In genomic region chr1:55040083-55040952, GRCh38 we compare ENCODE assay signal across 12 cellular contexts. TPM values are rescaled to one million over a fixed set of nuclear protein-coding genes. Genes with fewer than 3 reads are reported as not detected.
DNase-seq lines count a peak whose midpoint lies in the region; ATAC-seq and TF ChIP-seq lines count a peak whose summit lies in the region.
"Had no signal": no experiment of that assay in that cellular context is flagged by ENCODE, and none has a peak within 500 bp of the region (broad histone marks: within the 10 kb centered on the region; RNA-seq: fewer than 3 reads in every experiment).

No MANE protein-coding gene starts in this region.

- H3K27ac ChIP-seq in SK-N-MC (no peak overlapping the region), OCI-LY7 (ENCODE audit: low read depth, low read length, poor library complexity, severe bottlenecking) (no peak overlapping the region)
- H3K27ac ChIP-seq: ascending aorta had no signal

- no peaks in the 10 kb centered on the region for H3K79me2 ChIP-seq in OCI-LY7 (ENCODE audit: insufficient read depth, low read depth, low read length)

- BruUV-seq in OCI-LY7 (replicated peaks; lab: Mats Ljungman, UMichigan): no TSS peak

- DNase-seq in ELF-1 (ENCODE audit: low read depth, low spot score) (peak; percentile 17), SK-N-MC (ENCODE audit: low read depth, low spot score) (no peak), foreskin fibroblast (no peak), omental fat pad (ENCODE audit: low spot score) (no peak), cerebellum (ENCODE audit: low spot score) (no peak), RKO (ENCODE audit: low spot score) (no peak), OCI-LY7 (ENCODE audit: low spot score) (no peak), left cardiac atrium (no peak)
- DNase-seq: activated B cell treated with CpG ODN at 0.5 μM for 24 hours; DMS153; naive thymus-derived CD4-positive, alpha-beta T cell had no signal

- POLR2A ChIA-PET in OCI-LY7 (lab: Charles Lee): no interaction called here

- ATAC-seq in omental fat pad (ENCODE audit: low FRiP score) (peak; percentile 28), left cardiac atrium (no peak)
- ATAC-seq: naive thymus-derived CD4-positive, alpha-beta T cell had no signal

- CTCF ChIA-PET in OCI-LY7 (lab: Charles Lee; ENCODE audit: unreplicated experiment): no interaction called here

- no peaks in the 10 kb centered on the region for H3K4me1 ChIP-seq in OCI-LY7 (ENCODE audit: insufficient read depth, low read length, poor library complexity, severe bottlenecking)

- no peaks in the 10 kb centered on the region for H4K20me1 ChIP-seq in OCI-LY7 (ENCODE audit: insufficient read depth, low read length)

- H3K9ac ChIP-seq in SK-N-MC (ENCODE audit: insufficient read length): peak overlapping the region; percentile 66

- TF ChIP-seq CTCF in foreskin fibroblast (IDR thresholded peaks at IDR 0.05; ENCODE audit: low read depth, low read length): no peak
- no peak for TF ChIP-seq CTCF in omental fat pad (IDR thresholded peaks at IDR 0.05)
- TF ChIP-seq CTCF in OCI-LY7 (conservative IDR thresholded peaks at IDR 0.05; ENCODE audit: low read length): no peak

- H2AFZ ChIP-seq in OCI-LY7 (ENCODE audit: low read length): no peak overlapping the region

- H3K4me3 ChIP-seq in SK-N-MC: peak overlapping the region; percentile 83
- peak overlapping the region; percentile 32 to 56 for H3K4me3 ChIP-seq in foreskin fibroblast (ENCODE audit: low read depth in 1 of 2, low read length in 2 of 2)
- H3K4me3 ChIP-seq in OCI-LY7 (ENCODE audit: low read depth, low read length, poor library complexity, severe bottlenecking): no peak overlapping the region

- intact Hi-C loops in OCI-LY7 (cut with micrococcal nuclease; ENCODE audit: unreplicated experiment): no loop called here
- intact Hi-C loops in left cardiac atrium (cut with DNase I): no loop called here

- H3K36me3 ChIP-seq in SK-N-MC (ENCODE audit: insufficient read depth, low read length): peaks cover 13% of the 10 kb centered on the region; the same call in 1 of the 2 replicates
- H3K36me3 ChIP-seq in OCI-LY7 (ENCODE audit: insufficient read depth, low read length): no peaks in the 10 kb centered on the region
- H3K36me3 ChIP-seq: ascending aorta had no signal

- no peak overlapping the region for H3K4me2 ChIP-seq in OCI-LY7 (ENCODE audit: low read length)

- no peaks in the 10 kb centered on the region for H3K9me3 ChIP-seq in SK-N-MC (ENCODE audit: low read depth, low read length)
- no peaks in the 10 kb centered on the region for H3K9me3 ChIP-seq in OCI-LY7 (ENCODE audit: low read length)
- H3K9me3 ChIP-seq: ascending aorta had no signal

- H3K9me2 ChIP-seq in OCI-LY7 (ENCODE audit: insufficient read depth, low read length): no peaks in the 10 kb centered on the region

RNA-seq across cellular contexts. Expression of gene PCSK9, which starts 1.0 kb away (rescaled TPM):
- total RNA-seq in omental fat pad (under 1 TPM; 0.56 to 0.95 (median 0.80) TPM), cerebellum (44.8 TPM), OCI-LY7 (2022) (not detected in 2 replicates), left cardiac atrium (under 1 TPM in 1 of 2 donors, not detected in 1; 0.13 TPM)
- total RNA-seq in OCI-LY7 (2014; rRNA removed; shearing (Covaris generic)): not detected in 2 replicates
- total RNA-seq: activated B cell treated with CpG ODN at 0.5 μM for 24 hours; ascending aorta; naive thymus-derived CD4-positive, alpha-beta T cell had no signal

RNA-seq across cellular contexts. Expression of gene BSND, which starts 41.6 kb away (rescaled TPM):
- not detected for total RNA-seq in omental fat pad
- total RNA-seq in cerebellum: 0.09 TPM
- total RNA-seq in OCI-LY7 (2014; rRNA removed; shearing (Covaris generic)): not detected in 2 replicates
- not detected in 2 replicates for total RNA-seq in OCI-LY7 (2022)
- not detected for total RNA-seq in left cardiac atrium
- total RNA-seq: activated B cell treated with CpG ODN at 0.5 μM for 24 hours, ascending aorta had no signal

RNA-seq across cellular contexts. Expression of gene TMEM61, which starts 59.9 kb away (rescaled TPM):
- not detected for total RNA-seq in omental fat pad
- 1.2 TPM for total RNA-seq in cerebellum
- not detected in 2 replicates for total RNA-seq in OCI-LY7 (2014; rRNA removed; shearing (Covaris generic))
- not detected in 2 replicates for total RNA-seq in OCI-LY7 (2022)
- total RNA-seq in left cardiac atrium: under 1 TPM; 0.24 to 0.27 TPM
- total RNA-seq: activated B cell treated with CpG ODN at 0.5 μM for 24 hours; ascending aorta; naive thymus-derived CD4-positive, alpha-beta T cell had no signal

Comparison
In these comparisons a context has a peak if more than half of its experiments do, and no peak if none do; other contexts are left out.
1. RNA of gene PCSK9, which starts 1.0 kb away (total RNA-seq): 44.8 TPM in cerebellum (single experiment); 0.56 to 0.95 TPM in omental fat pad, 0.13 TPM in left cardiac atrium and not detected in OCI-LY7; every median in the first group is over 10 times any median in the second.